ENCODE assay signal across 9 cellular contexts in the genomic region with DNA sequence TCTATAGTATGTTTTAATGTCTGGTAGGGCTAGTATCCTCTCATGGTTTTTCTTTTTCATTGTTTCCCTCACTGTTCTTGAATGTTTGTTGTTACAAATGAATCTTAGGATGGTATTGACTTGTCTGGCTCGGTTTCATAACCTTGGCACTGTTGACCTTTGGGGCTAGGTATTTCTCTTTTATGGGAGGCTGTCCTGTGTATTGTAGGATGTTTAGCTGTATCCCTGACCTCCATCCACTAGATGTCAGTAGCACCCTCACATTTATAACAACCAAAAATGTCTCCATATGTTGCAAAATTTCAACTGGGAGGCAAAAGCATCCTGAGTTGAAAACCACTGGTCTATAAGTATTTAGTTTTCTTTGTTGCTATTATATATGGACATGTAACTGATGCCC. TPM values are rescaled to one million over a fixed set of nuclear protein-coding genes. Genes with fewer than 3 reads are reported as not detected.
DNase-seq lines count a peak whose midpoint lies in the region; ATAC-seq, FAIRE-seq and TF ChIP-seq lines count a peak whose summit lies in the region.
"Had no signal": no experiment of that assay in that cellular context is flagged by ENCODE, and none has a peak within 500 bp of the region (broad histone marks: within the 10 kb centered on the region; RNA-seq: fewer than 3 reads in every experiment).

No MANE protein-coding gene starts in this region.

- no peak overlapping the region for H3K4me2 ChIP-seq in GM12878 (ENCODE audit: control insufficient read depth, insufficient read depth)

- H3K36me3 ChIP-seq in GM12878 (ENCODE audit: control insufficient read depth in 2 of 2, insufficient read depth in 2 of 2, low read length in 1 of 2), result peaks cover 2 to 6% of the 10 kb centered on the region in 2 experiments; a peak in 3 of 4 replicates

- no peaks in the 10 kb centered on the region for H3K9me3 Mint-ChIP-seq in natural killer cell

- ATAC-seq in GM12878 (peak; percentile 87), natural killer cell (peak; percentile 46 to 49 (median 47)), HG02852 (IDR thresholded peaks at IDR 0.05; ENCODE audit: unreplicated experiment) (no peak), GM21423 (IDR thresholded peaks at IDR 0.05; ENCODE audit: unreplicated experiment) (no peak), GM18520 (IDR thresholded peaks at IDR 0.05; ENCODE audit: unreplicated experiment) (no peak)

- no TSS peak for BruUV-seq in GM12878 (replicated peaks; lab: Mats Ljungman, UMichigan)

- H3K27ac Mint-ChIP-seq in natural killer cell, result no peak overlapping the region

- H3K9ac ChIP-seq in GM12878 (ENCODE audit: control insufficient read depth, insufficient read depth, low read length), result no peak overlapping the region

- DNase-seq in EL (peak; percentile 44), KBM-7 (peak; percentile 51), GM12878 (ENCODE audit: low read depth, low spot score) (peak; percentile 5), natural killer cell (no peak), NCI-H1105 treated with DMSO at 0.1 percent for 48 hours (lab: John Stamatoyannopoulos, UW) (no peak)
- DNase-seq: left cardiac atrium had no signal

- SMC1A ChIA-PET in GM12878 (lab: Charles Lee; ENCODE audit: uncharacterized antibody, unreplicated experiment), result interaction anchor here (1.0 to 1.6 kb wide), 4 partner anchors 95 to 157 kb away, joined by 3 to 13 read pairs (median 4); no protein-coding TSS in a partner anchor

- no peak overlapping the region for H3K4me3 ChIP-seq in GM12878

- no peaks in the 10 kb centered on the region for H3K27me3 Mint-ChIP-seq in natural killer cell (ENCODE audit: low read depth in 2 of 2)

- CTCF ChIA-PET in GM12878 (lab: Yijun Ruan, JAX), result interaction anchor here (1.0 to 1.8 kb wide), 7 partner anchors 8 to 126 kb away, joined by 3 to 10 read pairs (median 5); no protein-coding TSS in a partner anchor

- no peaks in the 10 kb centered on the region for H3K9me3 ChIP-seq in GM12878 (replicated peaks; ENCODE audit: control insufficient read depth, insufficient read depth, low read length)

- TF ChIP-seq EP300 in GM12878 (IDR thresholded peaks at IDR 0.05; ENCODE audit: borderline replicate concordance in 1 of 2, control insufficient read depth in 1 of 2, low read depth in 2 of 2, low read length in 2 of 2), result no peak

- H4K20me1 ChIP-seq in GM12878 (ENCODE audit: control insufficient read depth, insufficient read depth), result no peaks in the 10 kb centered on the region

- no peaks in the 10 kb centered on the region for H3K27me3 ChIP-seq in GM12878 (replicated peaks in 1 of 2; ENCODE audit: control insufficient read depth in 2 of 2, insufficient read depth in 2 of 2, low read length in 1 of 2)

- H3K4me1 Mint-ChIP-seq in natural killer cell, result no peaks in the 10 kb centered on the region

- TF ChIP-seq CTCF in GM12878 (IDR thresholded peaks at IDR 0.05 in 2 of 3, conservative IDR thresholded peaks at IDR 0.05 in 1 of 3; ENCODE audit: control insufficient read depth in 2 of 3, extremely low read depth in 1 of 3, insufficient read depth in 1 of 3, low read depth in 3 of 3, low read length in 3 of 3) (peak; percentile 31 to 46 (median 45); a peak in 5 of 6 replicates), natural killer cell (IDR thresholded peaks at IDR 0.05) (peak; percentile 20)

- no peak overlapping the region for H2AFZ ChIP-seq in GM12878 (ENCODE audit: control insufficient read depth, low read depth, low read length)

- no peaks in the 10 kb centered on the region for H3K4me1 ChIP-seq in GM12878 (ENCODE audit: control insufficient read depth, insufficient read depth, low read length)

- 53% methylated on average over 1 of the region's 1 CpG for WGBS in GM12878 (ENCODE audit: insufficient coverage, insufficient replicate concordance, low lambda C conversion rate, missing lambda C conversion rate)

- H3K27ac ChIP-seq in GM12878 (ENCODE audit: control insufficient read depth, insufficient read depth), result no peak overlapping the region

- TF ChIP-seq RAD21 in GM12878 (IDR thresholded peaks at IDR 0.05; ENCODE audit: insufficient read depth, low read depth, low read length), result peak; percentile 63

- H3K4me3 Mint-ChIP-seq in natural killer cell, result no peak overlapping the region

- no peaks in the 10 kb centered on the region for H3K79me2 ChIP-seq in GM12878 (ENCODE audit: control insufficient read depth, insufficient read depth, low read length)

- TF ChIP-seq POLR2A in GM12878 (IDR thresholded peaks at IDR 0.05; ENCODE audit: low read depth, low read length), result no peak

- intact Hi-C loops in GM12878 (cut with micrococcal nuclease; ENCODE audit: unreplicated experiment), result loop anchor here (5.0 kb wide), 2 partner anchors 124 to 601 kb away; no protein-coding TSS in a partner anchor
- intact Hi-C loops in natural killer cell (cut with micrococcal nuclease), result loop anchor here (5.0 to 10.0 kb wide), 2 partner anchors 136 to 159 kb away; no protein-coding TSS in a partner anchor

- no peak for FAIRE-seq in GM12878 (lab: Jason Lieb, UNC)

- RAD21 ChIA-PET in GM12878 (lab: Charles Lee; ENCODE audit: unreplicated experiment), result interaction anchor here (0.5 to 1.8 kb wide), 6 partner anchors 9 to 323 kb away, joined by 3 to 16 read pairs (median 3); no protein-coding TSS in a partner anchor

- H3K36me3 Mint-ChIP-seq in natural killer cell, result no peaks in the 10 kb centered on the region

- POLR2A ChIA-PET in GM12878 (lab: Charles Lee), result no interaction called here

- in situ Hi-C loops in KBM-7 (cut with MboI; ENCODE audit: low pct_unique_long_range_greater_than_20kb, low sequenced_read_pairs) (no loop called here), GM12878 (cut with MboI) (no loop called here)

TF ChIP-seq in GM12878, 131 proteins besides CTCF, POLR2A, EP300 and RAD21:
- TF ChIP-seq IKZF1 (conservative IDR thresholded peaks at IDR 0.05) (no peak), YY1 (IDR thresholded peaks at IDR 0.05; ENCODE audit: low read depth, low read length) (no peak), FOXM1 (IDR thresholded peaks at IDR 0.05; ENCODE audit: low read depth, low read length) (no peak), SMAD5 (IDR thresholded peaks at IDR 0.05; ENCODE audit: low read depth) (no peak), STAT3 (IDR thresholded peaks at IDR 0.05; ENCODE audit: low read depth, low read length) (no peak), SMC3 (IDR thresholded peaks at IDR 0.05; ENCODE audit: borderline replicate concordance, low read length) (peak; percentile 51; the same call in 1 of the 2 replicates), PKNOX1 (IDR thresholded peaks at IDR 0.05) (no peak)

RNA-seq across cellular contexts. Expression of gene AOX1, which starts 7.0 kb away (rescaled TPM):
- 0.56 TPM in 1 of 2 replicates, not detected in the other for total RNA-seq in GM12878 (2013; cell fraction: nucleolus; rRNA removed)
- total RNA-seq in GM12878 (2014; rRNA removed) (0.05 and 0.34 TPM in 2 replicates), GM12878 (2014; rRNA removed; fragmentation: Illumina TruSeq; extraction: Trizol) (not detected in 2 replicates), GM12878 (2021) (0.56 and 0.80 TPM in 2 replicates), natural killer cell (not detected)
- polyA plus RNA-seq in GM12878 (2011; ENCODE audit: low read depth), result not detected
- polyA plus RNA-seq in GM12878 (2011; rRNA removed) (0.03 TPM in 1 of 2 replicates, not detected in the other), GM12878 (2014; fragmentation: Illumina TruSeq; extraction: Trizol) (not detected in 2 replicates), GM12878 (2014; fragmentation: Nextera tagmentation; extraction: Ambion mirVana) (not detected), GM12878 (2014; rRNA removed) (0.04 TPM in 1 of 2 replicates, not detected in the other), GM12878 (2016; fragmentation: Nextera tagmentation; extraction: Ambion mirVana) (not detected)
- not detected in 2 replicates for polyA plus RNA-seq in GM12878 (2011; cell fraction: cytosol; rRNA removed)
- polyA plus RNA-seq in GM12878 (2011; cell fraction: nucleus; rRNA removed), result 0.25 and 0.30 TPM in 2 replicates
- 0.14 TPM in 1 of 2 replicates, not detected in the other for polyA plus RNA-seq in GM12878 (2012)
- polyA minus RNA-seq in GM12878 (2011; rRNA and poly(A)+ RNA removed), result 1.8 TPM in 1 of 2 replicates, not detected in the other
- not detected in 2 replicates for polyA minus RNA-seq in GM12878 (2011; cell fraction: cytosol; rRNA and poly(A)+ RNA removed)
- polyA minus RNA-seq in GM12878 (2011; cell fraction: nucleus; rRNA and poly(A)+ RNA removed), result 0.24 and 0.29 TPM in 2 replicates

RNA-seq across cellular contexts. Expression of gene SGO2, which starts 52.8 kb away (rescaled TPM):
- total RNA-seq in GM12878 (2013; cell fraction: nucleolus; rRNA removed), result 58.3 and 61.7 TPM in 2 replicates
- 18.5 and 22.2 TPM in 2 replicates for total RNA-seq in GM12878 (2014; rRNA removed)
- 21.8 and 22.4 TPM in 2 replicates for total RNA-seq in GM12878 (2014; rRNA removed; fragmentation: Illumina TruSeq; extraction: Trizol)
- 21.7 and 22.3 TPM in 2 replicates for total RNA-seq in GM12878 (2021)
- 4.1 TPM for polyA plus RNA-seq in GM12878 (2011; ENCODE audit: low read depth)
- 26.7 and 59.4 TPM in 2 replicates for polyA plus RNA-seq in GM12878 (2011; rRNA removed)
- 4.4 and 4.5 TPM in 2 replicates for polyA plus RNA-seq in GM12878 (2011; cell fraction: cytosol; rRNA removed)
- 24.0 and 26.2 TPM in 2 replicates for polyA plus RNA-seq in GM12878 (2011; cell fraction: nucleus; rRNA removed)
- polyA plus RNA-seq in GM12878 (2012), result 7.7 and 12.3 TPM in 2 replicates
- polyA plus RNA-seq in GM12878 (2014; fragmentation: Illumina TruSeq; extraction: Trizol), result 33.4 and 39.4 TPM in 2 replicates
- polyA plus RNA-seq in GM12878 (2014; fragmentation: Nextera tagmentation; extraction: Ambion mirVana), result 10 to 100 TPM; 15.8 to 30.7 TPM
- 11.3 and 16.7 TPM in 2 replicates for polyA plus RNA-seq in GM12878 (2014; rRNA removed)
- polyA plus RNA-seq in GM12878 (2016; fragmentation: Nextera tagmentation; extraction: Ambion mirVana), result 10 to 100 TPM; 42.5 to 55.2 TPM
- polyA minus RNA-seq in GM12878 (2011; rRNA and poly(A)+ RNA removed), result 17.1 and 21.9 TPM in 2 replicates
- 7.5 and 9.0 TPM in 2 replicates for polyA minus RNA-seq in GM12878 (2011; cell fraction: cytosol; rRNA and poly(A)+ RNA removed)
- polyA minus RNA-seq in GM12878 (2011; cell fraction: nucleus; rRNA and poly(A)+ RNA removed), result 34.7 and 52.3 TPM in 2 replicates
- total RNA-seq in natural killer cell, result 1 to 10 TPM; 2.3 to 5.4 (median 3.1) TPM

Comparison
In these comparisons a context has a peak if more than half of its experiments do, and no peak if none do; other contexts are left out.
1. DNase-seq: peak in EL (single experiment), KBM-7 (single experiment) and GM12878 (single experiment); none in natural killer cell (single experiment) and NCI-H1105 treated with DMSO at 0.1 percent for 48 hours (single experiment).
2. ATAC-seq: peak in GM12878 (single experiment) and natural killer cell (3 of 3); none in HG02852 (single experiment), GM21423 (single experiment) and GM18520 (single experiment).